In genomic region chr19:3095375-3096191, GRCh38 we compare ENCODE assay signal across 8 cellular contexts. TPM values are rescaled to one million over a fixed set of nuclear protein-coding genes. Genes with fewer than 3 reads are reported as not detected.
DNase-seq lines count a peak whose midpoint lies in the region; ATAC-seq and TF ChIP-seq lines count a peak whose summit lies in the region.

No MANE protein-coding gene starts in this region.

- peak overlapping the region; percentile 77 for H3K4me3 Mint-ChIP-seq in memory B cell
- H3K4me3 Mint-ChIP-seq in stimulated activated naive CD8-positive, alpha-beta T cell treated with anti-CD3 and anti-CD28 coated beads, Interleukin-15, amount 100 ng/mL, for 72 hours: peak overlapping the region; percentile 82 to 87

- H3K9me3 Mint-ChIP-seq in memory B cell: no peaks in the 10 kb centered on the region
- no peaks in the 10 kb centered on the region for H3K9me3 Mint-ChIP-seq in stimulated activated naive CD8-positive, alpha-beta T cell treated with anti-CD3 and anti-CD28 coated beads, Interleukin-15, amount 100 ng/mL, for 72 hours

- peak; percentile 42 for DNase-seq in GM03348 (ENCODE audit: low spot score)
- DNase-seq in T-helper 1 cell: peak; percentile 26 to 66 (median 51)
- peak in 3 of 4 donors; percentile 41 to 43 (median 43) for DNase-seq in body of pancreas
- DNase-seq in memory B cell (ENCODE audit: low spot score in 2 of 2): no peak
- peak in 1 of 2 donors; percentile 32 for DNase-seq in stimulated activated naive CD8-positive, alpha-beta T cell treated with anti-CD3 and anti-CD28 coated beads, Interleukin-15, amount 100 ng/mL, for 72 hours
- DNase-seq in NCI-H1694 treated with DMSO at 0.1 percent for 48 hours (lab: John Stamatoyannopoulos, UW): no peak
- DNase-seq in SHP77 treated with DMSO at 0.1 percent for 48 hours (lab: John Stamatoyannopoulos, UW): no peak

- intact Hi-C loops in body of pancreas (cut with DNase I): no loop called here

- no peaks in the 10 kb centered on the region for H3K36me3 ChIP-seq in body of pancreas (replicated peaks in 1 of 2; ENCODE audit: insufficient read depth in 1 of 2, low read depth in 2 of 2)

- H3K4me1 ChIP-seq in body of pancreas: peaks cover 60% of the 10 kb centered on the region

- WGBS in body of pancreas, 2 donors: 2% methylated on average over 8 to 30 of the region's 32 CpGs

- no peak for TF ChIP-seq CTCF in body of pancreas (IDR thresholded peaks at IDR 0.05)

- H3K27ac Mint-ChIP-seq in memory B cell: peak overlapping the region; percentile 14
- peak overlapping the region in 1 of 2 donors; percentile 63 for H3K27ac Mint-ChIP-seq in stimulated activated naive CD8-positive, alpha-beta T cell treated with anti-CD3 and anti-CD28 coated beads, Interleukin-15, amount 100 ng/mL, for 72 hours

- peak overlapping the region in 3 of 4 donors; percentile 69 to 83 (median 79) for H3K27ac ChIP-seq in body of pancreas

- peak overlapping the region; percentile 84 to 91 for H3K4me3 ChIP-seq in body of pancreas

- no peaks in the 10 kb centered on the region for H3K9me3 ChIP-seq in body of pancreas

- ATAC-seq in body of pancreas (no peak), memory B cell (ENCODE audit: low read depth) (peak; percentile 11), HG02623 (IDR thresholded peaks at IDR 0.05; ENCODE audit: unreplicated experiment) (no peak)
- peak; percentile 10 for ATAC-seq in stimulated activated naive CD8-positive, alpha-beta T cell treated with anti-CD3 and anti-CD28 coated beads, Interleukin-15, amount 100 ng/mL, for 72 hours

- TF ChIP-seq POLR2A in body of pancreas (IDR thresholded peaks at IDR 0.05): no peak

- H3K27me3 ChIP-seq in body of pancreas: no peaks in the 10 kb centered on the region

- H3K4me1 Mint-ChIP-seq in memory B cell: peaks cover 20% of the 10 kb centered on the region
- H3K4me1 Mint-ChIP-seq in stimulated activated naive CD8-positive, alpha-beta T cell treated with anti-CD3 and anti-CD28 coated beads, Interleukin-15, amount 100 ng/mL, for 72 hours: peaks cover 47% of the 10 kb centered on the region

- peaks cover 3% of the 10 kb centered on the region for H3K27me3 Mint-ChIP-seq in memory B cell
- H3K27me3 Mint-ChIP-seq in stimulated activated naive CD8-positive, alpha-beta T cell treated with anti-CD3 and anti-CD28 coated beads, Interleukin-15, amount 100 ng/mL, for 72 hours: peaks cover 23% of the 10 kb centered on the region

- no peaks in the 10 kb centered on the region for H3K36me3 Mint-ChIP-seq in memory B cell

RNA-seq across cellular contexts. Expression of gene GNA11, which starts 1.4 kb away (rescaled TPM):
- total RNA-seq in body of pancreas: 10 to 100 TPM; 27.2 to 37.2 TPM

RNA-seq across cellular contexts. Expression of gene TLE5, which starts 33.3 kb away (rescaled TPM):
- 100 to 1,000 TPM; 166 to 254 TPM for total RNA-seq in body of pancreas

RNA-seq across cellular contexts. Expression of gene GNA15, which starts 40.2 kb away (rescaled TPM):
- total RNA-seq in body of pancreas: 1 to 10 TPM; 1.6 to 2.6 TPM

Comparison
In these comparisons a context has a peak if more than half of its experiments do, and no peak if none do; other contexts are left out.
1. DNase-seq: peak in GM03348 (single experiment), T-helper 1 cell (5 of 5) and body of pancreas (3 of 4); none in memory B cell (0 of 2), NCI-H1694 treated with DMSO at 0.1 percent for 48 hours (single experiment) and SHP77 treated with DMSO at 0.1 percent for 48 hours (single experiment).
2. ATAC-seq: peak in memory B cell (single experiment) and stimulated activated naive CD8-positive, alpha-beta T cell treated with anti-CD3 and anti-CD28 coated beads, Interleukin-15, amount 100 ng/mL, for 72 hours (single experiment); none in body of pancreas (single experiment) and HG02623 (single experiment).